In genomic region chr7:15867441-15867840, GRCh38 we compare ENCODE assay signal across 37 cellular contexts.
"Had no signal": no experiment of that assay in that cellular context is flagged by ENCODE, and none has a peak within 500 bp of the region (broad histone marks: within the 10 kb centered on the region; RNA-seq: fewer than 3 reads in every experiment).

No MANE protein-coding gene starts in this region.

- H3K9me3 Mint-ChIP-seq: activated naive CD4-positive, alpha-beta T cell treated with anti-CD3 and anti-CD28 coated beads for 36 hours; activated naive CD8-positive, alpha-beta T cell treated with anti-CD3 and anti-CD28 coated beads for 36 hours; activated naive CD8-positive, alpha-beta T cell treated with anti-CD3 and anti-CD28 coated beads, Interleukin-2, amount 10 ng/mL, durations not matched to agents 7 days and 5 days; activated T-cell treated with anti-CD3 and anti-CD28 coated beads, Interleukin-2, amount 50 U/mL, for 24 hours had no signal

- DNase-seq: activated effector memory CD4-positive, alpha-beta T cell treated with anti-CD3 and anti-CD28 coated beads, Interleukin-2, amount 50 U/mL, for 16 hours; activated effector memory CD4-positive, alpha-beta T cell treated with Interleukin-2 at 50 U/mL for 16 hours; activated gamma-delta T cell; activated gamma-delta T cell treated with Interleukin-2 at 50 U/mL for 16 hours; activated naive CD4-positive, alpha-beta T cell; activated naive CD4-positive, alpha-beta T cell treated with anti-CD3 and anti-CD28 coated beads for 36 hours; activated naive CD4-positive, alpha-beta T cell treated with anti-CD3 and anti-CD28 coated beads, Interleukin-2, amount 10 ng/mL, durations not matched to agents 7 days and 5 days; activated naive CD4-positive, alpha-beta T cell treated with anti-CD3 and anti-CD28 coated beads, Interleukin-2, amount 50 U/mL, for 16 hours; activated naive CD4-positive, alpha-beta T cell treated with Interleukin-2 at 50 U/mL for 16 hours; activated naive CD8-positive, alpha-beta T cell treated with anti-CD3 and anti-CD28 coated beads for 36 hours; activated naive CD8-positive, alpha-beta T cell treated with anti-CD3 and anti-CD28 coated beads, Interleukin-2, amount 10 ng/mL, durations not matched to agents 7 days and 5 days; activated naive CD8-positive, alpha-beta T cell treated with anti-CD3 and anti-CD28 coated beads, Interleukin-2, amount 50 U/mL, for 24 hours; activated T-cell treated with anti-CD3 and anti-CD28 coated beads, Interleukin-2, amount 50 U/mL, for 1 hour; activated T-cell treated with anti-CD3 and anti-CD28 coated beads, Interleukin-2, amount 50 U/mL, for 24 hours; activated T-cell treated with anti-CD3 and anti-CD28 coated beads, Interleukin-2, amount 50 U/mL, for 4 hours; activated T-cell treated with anti-CD3 and anti-CD28 coated beads, Interleukin-2, amount 50 U/mL, for 48 hours; activated T-cell treated with anti-CD3 and anti-CD28 coated beads, Interleukin-2, amount 50 U/mL, for 72 hours; amniotic stem cell; amygdala; anterior cingulate cortex; aorta; body of pancreas; brain microvascular endothelial cell; caudate nucleus; central memory CD4-positive, alpha-beta T cell; cerebellar nuclear complex had no signal

- H3K4me3 Mint-ChIP-seq: activated naive CD4-positive, alpha-beta T cell treated with anti-CD3 and anti-CD28 coated beads for 36 hours; activated naive CD4-positive, alpha-beta T cell treated with anti-CD3 and anti-CD28 coated beads, Interleukin-2, amount 10 ng/mL, durations not matched to agents 7 days and 5 days; activated naive CD4-positive, alpha-beta T cell treated with anti-CD3 and anti-CD28 coated beads, Interleukin-2, amount 50 U/mL, for 24 hours; activated naive CD8-positive, alpha-beta T cell; activated naive CD8-positive, alpha-beta T cell treated with anti-CD3 and anti-CD28 coated beads for 36 hours; activated naive CD8-positive, alpha-beta T cell treated with anti-CD3 and anti-CD28 coated beads, Interleukin-2, amount 10 ng/mL, durations not matched to agents 7 days and 5 days; activated naive CD8-positive, alpha-beta T cell treated with anti-CD3 and anti-CD28 coated beads, Interleukin-2, amount 50 U/mL, for 24 hours; activated T-cell treated with anti-CD3 and anti-CD28 coated beads, Interleukin-2, amount 50 U/mL, for 24 hours; activated T-cell treated with anti-CD3 and anti-CD28 coated beads, Interleukin-2, amount 50 U/mL, for 4 hours; activated T-cell treated with anti-CD3 and anti-CD28 coated beads, Interleukin-2, amount 50 U/mL, for 72 hours; activated T-helper 1 cell treated with anti-CD3 and anti-CD28 coated beads, Interleukin-12 subunit alpha, Interleukin-12 subunit beta, Interleukin-2, Interleukin-4 antibody, amounts not matched to agents 30 ng/mL and 10 ng/mL and 1 ng/mL, durations not matched to agents 14 hours and 24 hours and 36 hours; activated T-helper 17 cell treated with anti-CD3 and anti-CD28 coated beads, Interleukin-2, amount 50 U/mL, for 72 hours; brain; central memory CD8-positive, alpha-beta T cell had no signal

- H3K27me3 Mint-ChIP-seq: activated naive CD4-positive, alpha-beta T cell treated with anti-CD3 and anti-CD28 coated beads, Interleukin-2, amount 10 ng/mL, durations not matched to agents 7 days and 5 days; activated naive CD4-positive, alpha-beta T cell treated with anti-CD3 and anti-CD28 coated beads, Interleukin-2, amount 50 U/mL, for 24 hours; activated naive CD8-positive, alpha-beta T cell; activated naive CD8-positive, alpha-beta T cell treated with anti-CD3 and anti-CD28 coated beads for 36 hours; activated naive CD8-positive, alpha-beta T cell treated with anti-CD3 and anti-CD28 coated beads, Interleukin-2, amount 10 ng/mL, durations not matched to agents 7 days and 5 days; activated naive CD8-positive, alpha-beta T cell treated with anti-CD3 and anti-CD28 coated beads, Interleukin-2, amount 50 U/mL, for 24 hours; activated T-cell treated with anti-CD3 and anti-CD28 coated beads, Interleukin-2, amount 50 U/mL, for 24 hours; activated T-helper 17 cell treated with anti-CD3 and anti-CD28 coated beads, Interleukin-2, amount 50 U/mL, for 72 hours; brain; central memory CD8-positive, alpha-beta T cell had no signal

- H3K36me3 ChIP-seq: ascending aorta, brain microvascular endothelial cell, breast epithelium, cardiac muscle cell had no signal

- H3K9me3 ChIP-seq: ascending aorta, body of pancreas, breast epithelium had no signal

- H3K36me3 Mint-ChIP-seq: activated naive CD4-positive, alpha-beta T cell treated with anti-CD3 and anti-CD28 coated beads, Interleukin-2, amount 10 ng/mL, durations not matched to agents 7 days and 5 days; activated naive CD4-positive, alpha-beta T cell treated with anti-CD3 and anti-CD28 coated beads, Interleukin-2, amount 50 U/mL, for 24 hours; activated naive CD4-positive, alpha-beta T cell treated with anti-CD3 and anti-CD28 coated beads, Interleukin-2, amount 50 U/mL, for 72 hours; activated naive CD8-positive, alpha-beta T cell; activated naive CD8-positive, alpha-beta T cell treated with anti-CD3 and anti-CD28 coated beads for 36 hours; activated naive CD8-positive, alpha-beta T cell treated with anti-CD3 and anti-CD28 coated beads, Interleukin-2, amount 10 ng/mL, durations not matched to agents 7 days and 5 days; brain had no signal

- H3K27ac ChIP-seq: ascending aorta, body of pancreas, brain microvascular endothelial cell, breast epithelium, cardiac muscle cell had no signal

- H3K27me3 ChIP-seq: ascending aorta, body of pancreas, brain microvascular endothelial cell, breast epithelium, cardiac muscle cell had no signal

- H3K4me3 ChIP-seq: ascending aorta, body of pancreas, breast epithelium, cardiac muscle cell had no signal

- H3K27ac Mint-ChIP-seq: activated naive CD4-positive, alpha-beta T cell treated with anti-CD3 and anti-CD28 coated beads for 36 hours; activated naive CD4-positive, alpha-beta T cell treated with anti-CD3 and anti-CD28 coated beads, Interleukin-2, amount 10 ng/mL, durations not matched to agents 7 days and 5 days; activated naive CD4-positive, alpha-beta T cell treated with anti-CD3 and anti-CD28 coated beads, Interleukin-2, amount 50 U/mL, for 24 hours; activated naive CD4-positive, alpha-beta T cell treated with anti-CD3 and anti-CD28 coated beads, Interleukin-2, amount 50 U/mL, for 72 hours; activated naive CD8-positive, alpha-beta T cell; activated naive CD8-positive, alpha-beta T cell treated with anti-CD3 and anti-CD28 coated beads for 36 hours; activated naive CD8-positive, alpha-beta T cell treated with anti-CD3 and anti-CD28 coated beads, Interleukin-2, amount 10 ng/mL, durations not matched to agents 7 days and 5 days; activated naive CD8-positive, alpha-beta T cell treated with anti-CD3 and anti-CD28 coated beads, Interleukin-2, amount 50 U/mL, for 24 hours; activated T-cell treated with anti-CD3 and anti-CD28 coated beads, Interleukin-2, amount 50 U/mL, for 24 hours; activated T-cell treated with anti-CD3 and anti-CD28 coated beads, Interleukin-2, amount 50 U/mL, for 72 hours; activated T-helper 1 cell treated with anti-CD3 and anti-CD28 coated beads, Interleukin-12 subunit alpha, Interleukin-12 subunit beta, Interleukin-2, Interleukin-4 antibody, amounts not matched to agents 30 ng/mL and 10 ng/mL and 1 ng/mL, durations not matched to agents 14 hours and 24 hours and 36 hours; activated T-helper 17 cell treated with anti-CD3 and anti-CD28 coated beads, Interleukin-2, amount 50 U/mL, for 72 hours; activated T-helper 2 cell treated with anti-CD3 and anti-CD28 coated beads, Interferon-gamma antibody, Interleukin-2, Interleukin-4, amounts not matched to agents 10 μg/mL and 5 μg/mL and 100 μg/mL, durations not matched to agents 14 hours and 24 hours and 36 hours; brain had no signal

- H3K4me1 Mint-ChIP-seq: activated naive CD4-positive, alpha-beta T cell treated with anti-CD3 and anti-CD28 coated beads, Interleukin-2, amount 10 ng/mL, durations not matched to agents 7 days and 5 days; activated naive CD4-positive, alpha-beta T cell treated with anti-CD3 and anti-CD28 coated beads, Interleukin-2, amount 50 U/mL, for 24 hours; activated naive CD8-positive, alpha-beta T cell treated with anti-CD3 and anti-CD28 coated beads for 36 hours; activated naive CD8-positive, alpha-beta T cell treated with anti-CD3 and anti-CD28 coated beads, Interleukin-2, amount 10 ng/mL, durations not matched to agents 7 days and 5 days; activated naive CD8-positive, alpha-beta T cell treated with anti-CD3 and anti-CD28 coated beads, Interleukin-2, amount 50 U/mL, for 24 hours; activated T-helper 17 cell treated with anti-CD3 and anti-CD28 coated beads, Interleukin-2, amount 50 U/mL, for 72 hours; brain; central memory CD8-positive, alpha-beta T cell had no signal

- H3K4me1 ChIP-seq: body of pancreas, breast epithelium had no signal

- ATAC-seq: activated naive CD4-positive, alpha-beta T cell treated with anti-CD3 and anti-CD28 coated beads, Interleukin-2, amount 50 U/mL, for 72 hours; activated naive CD8-positive, alpha-beta T cell treated with anti-CD3 and anti-CD28 coated beads, Interleukin-2, amount 50 U/mL, for 24 hours; activated T-cell treated with anti-CD3 and anti-CD28 coated beads, Interleukin-2, amount 50 U/mL, for 4 hours; activated T-cell treated with anti-CD3 and anti-CD28 coated beads, Interleukin-2, amount 50 U/mL, for 72 hours; activated T-helper 17 cell treated with anti-CD3 and anti-CD28 coated beads, Interleukin-2, amount 50 U/mL, for 72 hours; body of pancreas had no signal
